Comparison of ENCODE assay signal across 10 cellular contexts in genomic region chr16:8892101-8892575, GRCh38. TPM values are rescaled to one million over a fixed set of nuclear protein-coding genes. Genes with fewer than 3 reads are reported as not detected.
DNase-seq lines count a peak whose midpoint lies in the region; ATAC-seq and TF ChIP-seq lines count a peak whose summit lies in the region.
"Had no signal": no experiment of that assay in that cellular context is flagged by ENCODE, and none has a peak within 500 bp of the region (broad histone marks: within the 10 kb centered on the region; RNA-seq: fewer than 3 reads in every experiment).

No MANE protein-coding gene starts in this region.

- TF ChIP-seq CTCF in A673 (conservative IDR thresholded peaks at IDR 0.05; ENCODE audit: low read depth, low read length) = no peak

- no peak for DNase-seq in A673 (ENCODE audit: low spot score)
- DNase-seq in activated naive CD8-positive, alpha-beta T cell treated with anti-CD3 and anti-CD28 coated beads, Interleukin-2, amount 50 U/mL, for 24 hours = no peak
- no peak for DNase-seq in NK-92 (lab: John Stamatoyannopoulos, UW; ENCODE audit: unreplicated experiment)
- DNase-seq in COR-L47 (lab: John Stamatoyannopoulos, UW) = no peak
- no peak for DNase-seq in SKM-1 treated with dmso at 0.1 percent for 144 hours (lab: John Stamatoyannopoulos, UW; ENCODE audit: unreplicated experiment)
- no peak for DNase-seq in effector CD8-positive, alpha-beta T cell (lab: John Stamatoyannopoulos, UW)
- DNase-seq: DMS79, NCI-H1105 treated with DMSO at 0.1 percent for 48 hours had no signal

- no peaks in the 10 kb centered on the region for H3K4me1 ChIP-seq in A673 (ENCODE audit: insufficient read depth, low read length, poor library complexity, severe bottlenecking)

- peaks cover 11% of the 10 kb centered on the region for H3K4me1 Mint-ChIP-seq in activated naive CD8-positive, alpha-beta T cell treated with anti-CD3 and anti-CD28 coated beads, Interleukin-2, amount 50 U/mL, for 24 hours

- ATAC-seq in GM19023 (IDR thresholded peaks at IDR 0.05; ENCODE audit: unreplicated experiment) (peak; percentile 32), HG02981 (IDR thresholded peaks at IDR 0.05; ENCODE audit: unreplicated experiment) (peak; percentile 11)
- peak; percentile 25 for ATAC-seq in activated naive CD8-positive, alpha-beta T cell treated with anti-CD3 and anti-CD28 coated beads, Interleukin-2, amount 50 U/mL, for 24 hours

- peak overlapping the region; percentile 31 for H3K4me3 Mint-ChIP-seq in activated naive CD8-positive, alpha-beta T cell treated with anti-CD3 and anti-CD28 coated beads, Interleukin-2, amount 50 U/mL, for 24 hours

- no peaks in the 10 kb centered on the region for H3K9me3 Mint-ChIP-seq in activated naive CD8-positive, alpha-beta T cell treated with anti-CD3 and anti-CD28 coated beads, Interleukin-2, amount 50 U/mL, for 24 hours

- BruUV-seq in A673 (replicated peaks; lab: Mats Ljungman, UMichigan) = no TSS peak

- intact Hi-C loops in A673 (cut with micrococcal nuclease; ENCODE audit: unreplicated experiment) = no loop called here

- peak overlapping the region; percentile 40 for H3K27ac ChIP-seq in A673 (ENCODE audit: low read depth, low read length, poor library complexity, severe bottlenecking)

- POLR2A ChIA-PET in A673 (lab: Charles Lee; ENCODE audit: low non-redundant PET) = no interaction called here

- peak overlapping the region; percentile 82 for H3K27ac Mint-ChIP-seq in activated naive CD8-positive, alpha-beta T cell treated with anti-CD3 and anti-CD28 coated beads, Interleukin-2, amount 50 U/mL, for 24 hours

- H3K4me3 ChIP-seq in A673 (ENCODE audit: low read depth, low read length, poor library complexity, severe bottlenecking) = no peak overlapping the region

- no peaks in the 10 kb centered on the region for H3K27me3 ChIP-seq in A673 (replicated peaks; ENCODE audit: insufficient read depth, low read depth, low read length, poor library complexity)

- H3K27me3 Mint-ChIP-seq in activated naive CD8-positive, alpha-beta T cell treated with anti-CD3 and anti-CD28 coated beads, Interleukin-2, amount 50 U/mL, for 24 hours = no peaks in the 10 kb centered on the region

- peaks cover 51% of the 10 kb centered on the region for H3K36me3 Mint-ChIP-seq in activated naive CD8-positive, alpha-beta T cell treated with anti-CD3 and anti-CD28 coated beads, Interleukin-2, amount 50 U/mL, for 24 hours (ENCODE audit: low read depth)

- CTCF ChIA-PET in A673 (lab: Charles Lee) = no interaction called here

- peaks cover 78% of the 10 kb centered on the region for H3K36me3 ChIP-seq in A673 (ENCODE audit: insufficient read depth, low read length, poor library complexity, severe bottlenecking)

- H3K9me3 ChIP-seq in A673 (ENCODE audit: low read depth, low read length, poor library complexity, severe bottlenecking) = no peaks in the 10 kb centered on the region

RNA-seq across cellular contexts. Expression of gene LITAFD, which starts 10.0 kb away (rescaled TPM):
- total RNA-seq in A673 (2021) = not detected in 2 replicates

RNA-seq across cellular contexts. Expression of gene CARHSP1, which starts 23.3 kb away (rescaled TPM):
- total RNA-seq in A673 (2021) = 316 and 329 TPM in 2 replicates
